Comparison of ENCODE assay signal across 17 cellular contexts in the genomic region with DNA sequence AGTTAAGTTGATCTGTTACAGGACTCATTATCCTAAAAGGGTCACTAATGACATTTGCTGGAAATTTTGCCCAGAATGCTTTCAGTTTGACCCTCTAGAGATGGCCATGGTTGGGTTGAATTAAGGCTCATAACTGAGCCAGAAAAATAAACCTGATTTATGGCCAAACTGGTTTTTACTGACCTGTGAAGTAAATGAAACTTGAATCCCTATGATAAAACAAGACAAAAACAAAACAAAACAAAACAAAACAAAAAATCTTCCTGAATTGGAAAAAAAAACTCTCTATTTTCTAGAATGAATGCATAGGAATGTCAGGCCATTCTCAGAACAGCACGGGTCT.
DNase-seq lines count a peak whose midpoint lies in the region; ATAC-seq and TF ChIP-seq lines count a peak whose summit lies in the region.
"Had no signal": no experiment of that assay in that cellular context is flagged by ENCODE, and none has a peak within 500 bp of the region (broad histone marks: within the 10 kb centered on the region; RNA-seq: fewer than 3 reads in every experiment).

No MANE protein-coding gene starts in this region.

- POLR2A ChIA-PET in SK-N-SH (lab: Yijun Ruan, JAX): no interaction called here

- H4K20me1 ChIP-seq in SK-N-SH (ENCODE audit: insufficient read depth) (no peaks in the 10 kb centered on the region), smooth muscle cell (ENCODE audit: low read depth) (no peaks in the 10 kb centered on the region)
- H4K20me1 ChIP-seq: BLaER1 had no signal

- DNase-seq in SK-N-SH (no peak), fibroblast of villous mesenchyme (ENCODE audit: low read depth) (peak; percentile 58), smooth muscle cell (lab: John Stamatoyannopoulos, UW; ENCODE audit: unreplicated experiment) (no peak), GF-D8 (lab: John Stamatoyannopoulos, UW) (no peak), AG08395 (ENCODE audit: low spot score) (no peak), stomach (no peak)
- DNase-seq: AML-193; Caco-2; CD8-positive, alpha-beta memory T cell; DND-41; GDM1; H7 had no signal

- TF ChIP-seq CTCF in SK-N-SH (IDR thresholded peaks at IDR 0.05) (no peak), fibroblast of villous mesenchyme (IDR thresholded peaks at IDR 0.05; ENCODE audit: insufficient read depth, low read depth, low read length) (no peak), smooth muscle cell (IDR thresholded peaks at IDR 0.05; ENCODE audit: borderline replicate concordance, insufficient read depth, poor library complexity, severe bottlenecking) (no peak), stomach (IDR thresholded peaks at IDR 0.05) (no peak)

- H3K4me3 ChIP-seq in SK-N-SH (ENCODE audit: low read depth in 2 of 2, low read length in 1 of 2) (no peak overlapping the region), fibroblast of villous mesenchyme (ENCODE audit: low read depth, low read length) (no peak overlapping the region), smooth muscle cell (no peak overlapping the region), stomach (no peak overlapping the region)
- H3K4me3 ChIP-seq: BLaER1, GM23338 had no signal

- peaks cover 5% of the 10 kb centered on the region for H3F3A ChIP-seq in SK-N-SH (replicated peaks; ENCODE audit: insufficient read depth)
- H3F3A ChIP-seq in smooth muscle cell (ENCODE audit: low read depth): no peaks in the 10 kb centered on the region

- no peaks in the 10 kb centered on the region for H3K36me3 ChIP-seq in SK-N-SH (replicated peaks in 1 of 2; ENCODE audit: control insufficient read depth in 1 of 2, insufficient read depth in 2 of 2, low read length in 1 of 2)
- H3K36me3 ChIP-seq in smooth muscle cell (ENCODE audit: low read depth): no peaks in the 10 kb centered on the region
- no peaks in the 10 kb centered on the region for H3K36me3 ChIP-seq in stomach
- H3K36me3 ChIP-seq: BLaER1 had no signal

- ATAC-seq in SK-N-SH treated with all-trans-retinoic acid at 6 μM for 48 hours: no peak
- ATAC-seq: GM23338, HepG2 had no signal

- H3K79me2 ChIP-seq in SK-N-SH (ENCODE audit: insufficient read depth) (no peaks in the 10 kb centered on the region), smooth muscle cell (ENCODE audit: low read depth) (no peaks in the 10 kb centered on the region)

- CTCF ChIA-PET in SK-N-SH (lab: Yijun Ruan, JAX): no interaction called here

- H3K27me3 ChIP-seq in SK-N-SH (ENCODE audit: insufficient read depth): peaks cover 10% of the 10 kb centered on the region; the same call in 1 of the 2 replicates
- no peaks in the 10 kb centered on the region for H3K27me3 ChIP-seq in smooth muscle cell (ENCODE audit: low read depth)
- peaks cover 0 to 37% (median 0%) of the 10 kb centered on the region in 3 donors for H3K27me3 ChIP-seq in stomach
- H3K27me3 ChIP-seq: BLaER1 had no signal

- no peaks in the 10 kb centered on the region for H3K9me2 ChIP-seq in SK-N-SH

- TF ChIP-seq POLR2A in stomach (IDR thresholded peaks at IDR 0.05): no peak

- peak overlapping the region; percentile 66; the same call in 1 of the 2 replicates for H3K4me2 ChIP-seq in SK-N-SH
- peak overlapping the region; percentile 67 for H3K4me2 ChIP-seq in smooth muscle cell
- H3K4me2 ChIP-seq: BLaER1, GM23338 had no signal

- peaks cover 0 to 2% of the 10 kb centered on the region in 2 experiments; a peak in 1 of 4 replicates for H3K4me1 ChIP-seq in SK-N-SH (ENCODE audit: control insufficient read depth in 1 of 2, insufficient read depth in 2 of 2, low read depth in 1 of 2, low read length in 1 of 2)
- H3K4me1 ChIP-seq in smooth muscle cell (ENCODE audit: low read depth): no peaks in the 10 kb centered on the region
- no peaks in the 10 kb centered on the region for H3K4me1 ChIP-seq in stomach
- H3K4me1 ChIP-seq: BLaER1, Caco-2 had no signal

- H3K27ac ChIP-seq in SK-N-SH (ENCODE audit: low read depth in 2 of 2, low read length in 1 of 2): no peak overlapping the region
- no peak overlapping the region for H3K27ac ChIP-seq in smooth muscle cell (ENCODE audit: low read depth)
- H3K27ac ChIP-seq in stomach: no peak overlapping the region
- H3K27ac ChIP-seq: 22Rv1, BLaER1 had no signal

- TF ChIP-seq EP300 in SK-N-SH (IDR thresholded peaks at IDR 0.05; ENCODE audit: borderline replicate concordance in 1 of 2, low read depth in 1 of 2, low read length in 1 of 2): no peak
- TF ChIP-seq EP300 in stomach (IDR thresholded peaks at IDR 0.05): no peak

- WGBS in SK-N-SH (ENCODE audit: low lambda C conversion rate): 55% methylated on average over 1 of the region's 1 CpG
- 82% methylated on average over 1 of the region's 1 CpG for WGBS in smooth muscle cell (ENCODE audit: low lambda C conversion rate)
- WGBS in stomach, 5 donors: 66 to 90% (median 78%) methylated on average over 1 of the region's 1 CpG

- H3K9ac ChIP-seq in SK-N-SH: no peak overlapping the region
- no peak overlapping the region for H3K9ac ChIP-seq in smooth muscle cell (ENCODE audit: low read depth)
- H3K9ac ChIP-seq: BLaER1 had no signal

- no peak overlapping the region for H2AFZ ChIP-seq in SK-N-SH (ENCODE audit: low read depth)
- H2AFZ ChIP-seq in smooth muscle cell (ENCODE audit: low read depth): no peak overlapping the region
- H2AFZ ChIP-seq: GM23338 had no signal

- intact Hi-C loops in stomach (cut with DNase I; ENCODE audit: low total_unique reads): no loop called here

- TF ChIP-seq RAD21 in SK-N-SH (IDR thresholded peaks at IDR 0.05; ENCODE audit: low read length): no peak

- no peaks in the 10 kb centered on the region for H3K9me3 ChIP-seq in SK-N-SH
- no peaks in the 10 kb centered on the region for H3K9me3 ChIP-seq in smooth muscle cell (replicated peaks; ENCODE audit: low read depth)
- H3K9me3 ChIP-seq in stomach: peaks cover 0 to 3% (median 0%) of the 10 kb centered on the region in 4 donors
- H3K9me3 ChIP-seq: BLaER1, Caco-2 had no signal

TF ChIP-seq in SK-N-SH, 30 proteins besides CTCF, POLR2A, EP300 and RAD21 (continues in another document):
- no peak for TF ChIP-seq MXI1 (IDR thresholded peaks at IDR 0.05; ENCODE audit: low read depth, low read length)
- TF ChIP-seq EZH2phosphoT487 (IDR thresholded peaks at IDR 0.05; ENCODE audit: borderline replicate concordance, low read depth): no peak
- TF ChIP-seq TEAD4 (IDR thresholded peaks at IDR 0.05; ENCODE audit: borderline replicate concordance, insufficient read depth): no peak
- TF ChIP-seq YY1 (IDR thresholded peaks at IDR 0.05; ENCODE audit: low read depth): no peak
- TF ChIP-seq JUND (IDR thresholded peaks at IDR 0.05): no peak
- TF ChIP-seq, protein P1, sequence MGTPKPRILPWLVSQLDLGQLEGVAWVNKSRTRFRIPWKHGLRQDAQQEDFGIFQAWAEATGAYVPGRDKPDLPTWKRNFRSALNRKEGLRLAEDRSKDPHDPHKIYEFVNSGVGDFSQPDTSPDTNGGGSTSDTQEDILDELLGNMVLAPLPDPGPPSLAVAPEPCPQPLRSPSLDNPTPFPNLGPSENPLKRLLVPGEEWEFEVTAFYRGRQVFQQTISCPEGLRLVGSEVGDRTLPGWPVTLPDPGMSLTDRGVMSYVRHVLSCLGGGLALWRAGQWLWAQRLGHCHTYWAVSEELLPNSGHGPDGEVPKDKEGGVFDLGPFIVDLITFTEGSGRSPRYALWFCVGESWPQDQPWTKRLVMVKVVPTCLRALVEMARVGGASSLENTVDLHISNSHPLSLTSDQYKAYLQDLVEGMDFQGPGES (IDR thresholded peaks at IDR 0.05; ENCODE audit: low read depth, low read length): no peak
- TF ChIP-seq TAF1 (IDR thresholded peaks at IDR 0.05; ENCODE audit: borderline replicate concordance, low read depth, low read length): no peak
- TF ChIP-seq NRF1 (IDR thresholded peaks at IDR 0.05; ENCODE audit: low read depth, low read length): no peak
- no peak for TF ChIP-seq NFIC (IDR thresholded peaks at IDR 0.05; ENCODE audit: borderline replicate concordance)
- no peak for TF ChIP-seq GATA2 (CRISPR knock-in tag; IDR thresholded peaks at IDR 0.05)
- TF ChIP-seq FOSL2 (IDR thresholded peaks at IDR 0.05; ENCODE audit: borderline replicate concordance, low read depth): no peak
- no peak for TF ChIP-seq CHD2 (IDR thresholded peaks at IDR 0.05; ENCODE audit: low read length, partially characterized antibody)
- TF ChIP-seq MEF2A (IDR thresholded peaks at IDR 0.05; ENCODE audit: borderline replicate concordance, low read depth): no peak
- no peak for TF ChIP-seq ELF1 (IDR thresholded peaks at IDR 0.05)
- no peak for TF ChIP-seq GABPA (IDR thresholded peaks at IDR 0.05; ENCODE audit: low read depth)

TF ChIP-seq in SK-N-SH treated with all-trans-retinoic acid at 6 μM for 48 hours, 23 proteins besides CTCF, POLR2A, EP300 and RAD21:
- TF ChIP-seq, protein P2, sequence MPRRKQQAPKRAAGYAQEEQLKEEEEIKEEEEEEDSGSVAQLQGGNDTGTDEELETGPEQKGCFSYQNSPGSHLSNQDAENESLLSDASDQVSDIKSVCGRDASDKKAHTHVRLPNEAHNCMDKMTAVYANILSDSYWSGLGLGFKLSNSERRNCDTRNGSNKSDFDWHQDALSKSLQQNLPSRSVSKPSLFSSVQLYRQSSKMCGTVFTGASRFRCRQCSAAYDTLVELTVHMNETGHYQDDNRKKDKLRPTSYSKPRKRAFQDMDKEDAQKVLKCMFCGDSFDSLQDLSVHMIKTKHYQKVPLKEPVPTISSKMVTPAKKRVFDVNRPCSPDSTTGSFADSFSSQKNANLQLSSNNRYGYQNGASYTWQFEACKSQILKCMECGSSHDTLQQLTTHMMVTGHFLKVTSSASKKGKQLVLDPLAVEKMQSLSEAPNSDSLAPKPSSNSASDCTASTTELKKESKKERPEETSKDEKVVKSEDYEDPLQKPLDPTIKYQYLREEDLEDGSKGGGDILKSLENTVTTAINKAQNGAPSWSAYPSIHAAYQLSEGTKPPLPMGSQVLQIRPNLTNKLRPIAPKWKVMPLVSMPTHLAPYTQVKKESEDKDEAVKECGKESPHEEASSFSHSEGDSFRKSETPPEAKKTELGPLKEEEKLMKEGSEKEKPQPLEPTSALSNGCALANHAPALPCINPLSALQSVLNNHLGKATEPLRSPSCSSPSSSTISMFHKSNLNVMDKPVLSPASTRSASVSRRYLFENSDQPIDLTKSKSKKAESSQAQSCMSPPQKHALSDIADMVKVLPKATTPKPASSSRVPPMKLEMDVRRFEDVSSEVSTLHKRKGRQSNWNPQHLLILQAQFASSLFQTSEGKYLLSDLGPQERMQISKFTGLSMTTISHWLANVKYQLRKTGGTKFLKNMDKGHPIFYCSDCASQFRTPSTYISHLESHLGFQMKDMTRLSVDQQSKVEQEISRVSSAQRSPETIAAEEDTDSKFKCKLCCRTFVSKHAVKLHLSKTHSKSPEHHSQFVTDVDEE (CRISPR knock-in tag; IDR thresholded peaks at IDR 0.05): no peak
TF ChIP-seq in SK-N-SH treated with all-trans-retinoic acid at 6 μM for 48 hours: peak in this region for 0.
